ENCODE assay signal across 8 cellular contexts in the genomic region with DNA sequence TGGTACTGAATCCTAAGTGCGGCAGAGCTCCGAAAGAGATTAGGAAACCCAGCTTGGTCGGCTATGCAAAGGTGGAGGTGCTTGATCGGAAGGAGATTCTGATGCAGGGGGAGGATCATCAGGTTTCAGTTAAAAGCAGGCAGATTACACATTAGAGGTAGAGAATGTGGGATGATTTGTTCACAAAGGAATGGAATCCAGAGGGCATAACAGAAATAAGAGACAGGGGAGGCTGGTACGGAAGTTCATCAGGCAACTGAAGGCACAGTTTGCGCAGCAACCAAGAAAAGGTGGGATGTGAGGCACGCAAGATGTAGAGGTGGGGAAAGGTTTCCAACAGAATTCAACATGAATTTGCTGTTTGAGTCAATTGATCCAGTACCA. TPM values are rescaled to one million over a fixed set of nuclear protein-coding genes. Genes with fewer than 3 reads are reported as not detected.
A peak's percentile ranks its signal among the peaks of the same experiment; 100 is the strongest.
DNase-seq lines count a peak whose midpoint lies in the region; ATAC-seq and TF ChIP-seq lines count a peak whose summit lies in the region.

No MANE protein-coding gene starts in this region.

- peaks cover 15 to 33% of the 10 kb centered on the region in 2 donors for H3K4me1 Mint-ChIP-seq in effector memory CD8-positive, alpha-beta T cell (ENCODE audit: low read depth in 2 of 2)
- H3K4me1 Mint-ChIP-seq in nephron = peaks cover 27% of the 10 kb centered on the region

- dilution Hi-C loops in IMR-90 (cut with HindIII; ENCODE audit: low sequenced_read_pairs, unreplicated experiment) = no loop called here

- 100% methylated on average over 2 of the region's 7 CpGs; no CpG with 5 or more reads in 1 of the 2 experiments for WGBS in IMR-90 (ENCODE audit: extremely low coverage in 2 of 2, insufficient read length in 1 of 2), 2 experiments

- H2AK5ac ChIP-seq in IMR-90 (ENCODE audit: low read depth, low read length) = no peak overlapping the region

- no peaks in the 10 kb centered on the region for H3K9me3 ChIP-seq in IMR-90 (ENCODE audit: control insufficient read depth, insufficient read depth, low read length)

- no peaks in the 10 kb centered on the region for H3K9me3 Mint-ChIP-seq in effector memory CD8-positive, alpha-beta T cell
- H3K9me3 Mint-ChIP-seq in nephron = no peaks in the 10 kb centered on the region

- H3K18ac ChIP-seq in IMR-90 (ENCODE audit: low read depth, low read length) = peak overlapping the region; percentile 69

- in situ Hi-C loops in IMR-90 (cut with MboI; ENCODE audit: low sequenced_read_pairs) = no loop called here

- no peak overlapping the region for H2AK9ac ChIP-seq in IMR-90 (replicated peaks; ENCODE audit: low read depth, low read length, poor library complexity)

- H3K36me3 ChIP-seq in IMR-90 (ENCODE audit: control insufficient read depth, insufficient read depth, low read length) = peaks cover 2% of the 10 kb centered on the region

- H2BK15ac ChIP-seq in IMR-90 (ENCODE audit: low read depth, low read length) = no peak overlapping the region

- peak overlapping the region; percentile 94; the same call in 1 of the 2 replicates for H3K4me3 ChIP-seq in IMR-90 (ENCODE audit: insufficient read depth, low read depth, low read length)

- H2BK120ac ChIP-seq in IMR-90 (ENCODE audit: low read depth, low read length) = 0 out of 2 replicates have a peak overlapping the region, but pooled peaks have one; percentile 53

- no peak for TF ChIP-seq POLR2A in IMR-90 (IDR thresholded peaks at IDR 0.05; ENCODE audit: low read depth, low read length)

- no peak overlapping the region for H3K23ac ChIP-seq in IMR-90 (ENCODE audit: low read depth, low read length)

- H3K56ac ChIP-seq in IMR-90 (ENCODE audit: extremely low read depth, insufficient read depth, low read length) = no peak overlapping the region

- peak overlapping the region; percentile 34 for H3K4ac ChIP-seq in IMR-90 (ENCODE audit: low read depth, low read length)

- peak overlapping the region; percentile 97 for H3K27ac Mint-ChIP-seq in effector memory CD8-positive, alpha-beta T cell
- peak overlapping the region; percentile 45 to 92 (median 86) for H3K27ac Mint-ChIP-seq in nephron

- peak overlapping the region; percentile 95 to 96 for H3K4me3 Mint-ChIP-seq in effector memory CD8-positive, alpha-beta T cell
- H3K4me3 Mint-ChIP-seq in nephron = peak overlapping the region; percentile 95 to 99 (median 96)

- BruUV-seq in IMR-90 (replicated peaks; lab: Mats Ljungman, UMichigan) = no TSS peak

- H3K27ac ChIP-seq in IMR-90 (ENCODE audit: insufficient read depth, low read length) = no peak overlapping the region

- no peak overlapping the region for H3K9ac ChIP-seq in IMR-90 (ENCODE audit: low read depth, low read length)

- TF ChIP-seq RAD21 in IMR-90 (IDR thresholded peaks at IDR 0.05; ENCODE audit: low read length) = no peak

- H4K91ac ChIP-seq in IMR-90 (ENCODE audit: insufficient read depth, low read depth, low read length) = peak overlapping the region; percentile 3; the same call in 1 of the 2 replicates

- H2AFZ ChIP-seq in IMR-90 (replicated peaks; ENCODE audit: low read length, poor library complexity) = peak overlapping the region; percentile 96

- H3K27me3 ChIP-seq in IMR-90 (ENCODE audit: control insufficient read depth, insufficient read depth, low read length) = no peaks in the 10 kb centered on the region

- peak overlapping the region; percentile 49; the same call in 1 of the 2 replicates for H3K4me2 ChIP-seq in IMR-90 (ENCODE audit: low read depth, low read length)

- H4K20me1 ChIP-seq in IMR-90 (ENCODE audit: insufficient read depth, low read length) = no peaks in the 10 kb centered on the region

- intact Hi-C loops in IMR-90 (cut with micrococcal nuclease) = loop anchor here (5.0 to 10.0 kb wide), 4 partner anchors 112 to 875 kb away; no protein-coding TSS in a partner anchor

- CTCF ChIA-PET in IMR-90 (lab: Yijun Ruan, JAX) = no interaction called here

- DNase-seq in Ammon's horn (ENCODE audit: low spot score) (peak; percentile 14), IMR-90 (no peak), NCI-H2196 treated with DMSO at 0.1 percent for 48 hours (lab: John Stamatoyannopoulos, UW; ENCODE audit: unreplicated experiment) (no peak), RPMI8226 (no peak), GM03348 (ENCODE audit: low spot score) (no peak)
- no peak for DNase-seq in effector memory CD8-positive, alpha-beta T cell

- peaks cover 9 to 22% of the 10 kb centered on the region in 2 experiments for H3K79me1 ChIP-seq in IMR-90 (ENCODE audit: low read depth in 1 of 2, low read length in 2 of 2)

- POLR2A ChIA-PET in IMR-90 (lab: Charles Lee; ENCODE audit: unreplicated experiment) = no interaction called here

- H4K5ac ChIP-seq in IMR-90 (ENCODE audit: low read depth, low read length) = peak overlapping the region; percentile 98

- no peak for TF ChIP-seq CTCF in IMR-90 (conservative IDR thresholded peaks at IDR 0.05; ENCODE audit: low read depth, low read length)
- no peak for TF ChIP-seq CTCF in nephron (IDR thresholded peaks at IDR 0.05; ENCODE audit: unreplicated experiment in 3 of 3)

- peaks cover 8 to 13% of the 10 kb centered on the region in 2 donors for H3K27me3 Mint-ChIP-seq in effector memory CD8-positive, alpha-beta T cell
- H3K27me3 Mint-ChIP-seq in nephron (ENCODE audit: low read depth) = peaks cover 7% of the 10 kb centered on the region

- peaks cover 2% of the 10 kb centered on the region for H3K4me1 ChIP-seq in IMR-90 (ENCODE audit: control insufficient read depth, insufficient read depth, low read length)

- H2BK20ac ChIP-seq in IMR-90 (ENCODE audit: low read depth, low read length) = no peak overlapping the region

- peak overlapping the region; percentile 29 for H2BK5ac ChIP-seq in IMR-90 (ENCODE audit: low read depth, low read length, poor library complexity, severe bottlenecking)

- peaks cover 20% of the 10 kb centered on the region for H3K36me3 Mint-ChIP-seq in effector memory CD8-positive, alpha-beta T cell (ENCODE audit: insufficient read depth)
- H3K36me3 Mint-ChIP-seq in nephron (ENCODE audit: low read depth) = peaks cover 14% of the 10 kb centered on the region

- H4K8ac ChIP-seq in IMR-90 (ENCODE audit: low read depth in 2 of 2, low read length in 2 of 2) = peak overlapping the region; percentile 97 to 99

- no peaks in the 10 kb centered on the region for H3K9me1 ChIP-seq in IMR-90 (ENCODE audit: insufficient read depth, low read length)

- 0 out of 2 replicates have a peak overlapping the region, but pooled peaks have one; percentile 23 for H3K14ac ChIP-seq in IMR-90 (replicated peaks; ENCODE audit: low read depth, low read length)

- peak; percentile 20 for ATAC-seq in GM21390 (IDR thresholded peaks at IDR 0.05; ENCODE audit: unreplicated experiment)
- ATAC-seq in IMR-90 (ENCODE audit: low read depth) = no peak
- ATAC-seq in effector memory CD8-positive, alpha-beta T cell (replicated peaks) = no peak

TF ChIP-seq in IMR-90, 13 proteins besides CTCF, POLR2A, EP300 and RAD21:
- TF ChIP-seq, protein P1, sequence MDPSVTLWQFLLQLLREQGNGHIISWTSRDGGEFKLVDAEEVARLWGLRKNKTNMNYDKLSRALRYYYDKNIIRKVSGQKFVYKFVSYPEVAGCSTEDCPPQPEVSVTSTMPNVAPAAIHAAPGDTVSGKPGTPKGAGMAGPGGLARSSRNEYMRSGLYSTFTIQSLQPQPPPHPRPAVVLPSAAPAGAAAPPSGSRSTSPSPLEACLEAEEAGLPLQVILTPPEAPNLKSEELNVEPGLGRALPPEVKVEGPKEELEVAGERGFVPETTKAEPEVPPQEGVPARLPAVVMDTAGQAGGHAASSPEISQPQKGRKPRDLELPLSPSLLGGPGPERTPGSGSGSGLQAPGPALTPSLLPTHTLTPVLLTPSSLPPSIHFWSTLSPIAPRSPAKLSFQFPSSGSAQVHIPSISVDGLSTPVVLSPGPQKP (IDR thresholded peaks at IDR 0.05; ENCODE audit: borderline replicate concordance, low read depth, low read length) = no peak
- TF ChIP-seq BHLHE40 (IDR thresholded peaks at IDR 0.05; ENCODE audit: low read depth, low read length) (no peak), FOS (IDR thresholded peaks at IDR 0.05; ENCODE audit: low read depth, low read length) (no peak), RCOR1 (IDR thresholded peaks at IDR 0.05; ENCODE audit: insufficient replicate concordance, low read length) (no peak), RFX5 (IDR thresholded peaks at IDR 0.05; ENCODE audit: low read depth, low read length) (no peak), SMC3 (IDR thresholded peaks at IDR 0.05; ENCODE audit: low read depth, low read length) (no peak), CEBPB (IDR thresholded peaks at IDR 0.05; ENCODE audit: low read depth, low read length) (no peak), MAFK (IDR thresholded peaks at IDR 0.05; ENCODE audit: low read depth, low read length) (no peak), NFE2L2 (IDR thresholded peaks at IDR 0.05; ENCODE audit: low read depth, low read length) (no peak), MXI1 (IDR thresholded peaks at IDR 0.05; ENCODE audit: borderline replicate concordance, low read depth, low read length) (no peak), CHD1 (IDR thresholded peaks at IDR 0.05; ENCODE audit: low read depth, low read length) (no peak), USF2 (IDR thresholded peaks at IDR 0.05; ENCODE audit: low read depth, low read length) (no peak), MAZ (IDR thresholded peaks at IDR 0.05; ENCODE audit: borderline replicate concordance, low read depth, low read length) (no peak)

RNA-seq across cellular contexts. Expression of gene ZNF330, which starts 0.4 kb away (rescaled TPM):
- 34.1 and 47.2 TPM in 2 replicates for total RNA-seq in IMR-90 (2012; rRNA removed)
- polyA plus RNA-seq in IMR-90 (2012; rRNA removed) = 24.3 and 27.2 TPM in 2 replicates
- polyA plus RNA-seq in IMR-90 (2012; cell fraction: cytosol; rRNA removed) = 6.0 and 13.7 TPM in 2 replicates
- 3.7 and 25.5 TPM in 2 replicates for polyA plus RNA-seq in IMR-90 (2012; cell fraction: nucleus; rRNA removed; ENCODE audit: low replicate concordance)
